Comparison of ENCODE assay signal across 8 cellular contexts in genomic region chr1:42379794-42380616, GRCh38. TPM values are rescaled to one million over a fixed set of nuclear protein-coding genes. Genes with fewer than 3 reads are reported as not detected.
DNase-seq lines count a peak whose midpoint lies in the region; ATAC-seq, FAIRE-seq and TF ChIP-seq lines count a peak whose summit lies in the region.

No MANE protein-coding gene starts in this region.

- TF ChIP-seq EP300 in A549 (IDR thresholded peaks at IDR 0.05) = no peak

- H3K4me2 ChIP-seq in A549 = peak overlapping the region; percentile 92

- ATAC-seq in A549 = peak; percentile 79 to 80
- peak; percentile 53 for ATAC-seq in HG02759 (IDR thresholded peaks at IDR 0.05; ENCODE audit: unreplicated experiment)
- peak; percentile 70 for ATAC-seq in stimulated activated effector memory CD8-positive, alpha-beta T cell treated with anti-CD3 and anti-CD28 coated beads, Interleukin-12 subunit alpha, Interleukin-12 subunit beta, amount 100 ng/mL, for 72 hours

- WGBS in A549 (ENCODE audit: missing lambda C conversion rate) = 8% methylated on average over 5 of the region's 41 CpGs

- peak overlapping the region; percentile 59 for H3K4me3 ChIP-seq in A549
- H3K4me3 ChIP-seq in kidney (ENCODE audit: low read length in 2 of 2) = peak overlapping the region; percentile 18 to 40

- H3K9ac ChIP-seq in kidney (ENCODE audit: low read length in 2 of 2) = no peak overlapping the region

- H3K36me3 ChIP-seq in kidney (ENCODE audit: control insufficient read depth in 1 of 2, insufficient read depth in 2 of 2, low read length in 2 of 2) = no peaks in the 10 kb centered on the region

- in situ Hi-C loops in T47D (cut with HindIII; ENCODE audit: low pct_unique_long_range_greater_than_20kb, low sequenced_read_pairs) = no loop called here

- no peak overlapping the region for H3K27ac Mint-ChIP-seq in stimulated activated effector memory CD8-positive, alpha-beta T cell treated with anti-CD3 and anti-CD28 coated beads, Interleukin-12 subunit alpha, Interleukin-12 subunit beta, amount 100 ng/mL, for 72 hours

- no peak for TF ChIP-seq POLR2A in A549 (IDR thresholded peaks at IDR 0.05; ENCODE audit: low read length)

- POLR2A ChIA-PET in A549 (lab: Yijun Ruan, JAX) = no interaction called here

- H3K27ac ChIP-seq in A549 (peak overlapping the region; percentile 24 to 73; a peak in 5 of 6 replicates), kidney (ENCODE audit: low read depth in 2 of 2, low read length in 2 of 2) (no peak overlapping the region)

- TF ChIP-seq RAD21 in A549 (conservative IDR thresholded peaks at IDR 0.05 in 1 of 2, IDR thresholded peaks at IDR 0.05 in 1 of 2) = no peak

- H3K9me3 ChIP-seq in A549 (no peaks in the 10 kb centered on the region), kidney (ENCODE audit: control insufficient read depth in 1 of 2, low read length in 2 of 2) (no peaks in the 10 kb centered on the region)

- intact Hi-C loops in kidney (cut with DNase I) = no loop called here

- no peaks in the 10 kb centered on the region for H3K9me3 Mint-ChIP-seq in stimulated activated effector memory CD8-positive, alpha-beta T cell treated with anti-CD3 and anti-CD28 coated beads, Interleukin-12 subunit alpha, Interleukin-12 subunit beta, amount 100 ng/mL, for 72 hours

- no peak for TF ChIP-seq CTCF in A549 (IDR thresholded peaks at IDR 0.05)
- no peak for TF ChIP-seq CTCF in GM10266 (IDR thresholded peaks at IDR 0.05; ENCODE audit: control insufficient read depth, insufficient read depth, low read depth, missing control alignments)
- no peak for TF ChIP-seq CTCF in kidney (IDR thresholded peaks at IDR 0.05; ENCODE audit: borderline replicate concordance, extremely low read depth, insufficient read depth)

- no peaks in the 10 kb centered on the region for H3K4me1 Mint-ChIP-seq in stimulated activated effector memory CD8-positive, alpha-beta T cell treated with anti-CD3 and anti-CD28 coated beads, Interleukin-12 subunit alpha, Interleukin-12 subunit beta, amount 100 ng/mL, for 72 hours

- H3K4me1 ChIP-seq in A549 (peaks cover 6% of the 10 kb centered on the region), kidney (ENCODE audit: control insufficient read depth in 1 of 2, insufficient read depth in 1 of 2, low read depth in 1 of 2, low read length in 2 of 2) (peaks cover 0 to 7% of the 10 kb centered on the region in 2 donors)

- peak; percentile 16 to 17 for DNase-seq in A549 (ENCODE audit: low read depth in 1 of 2, low spot score in 1 of 2)
- DNase-seq in GM10266 (ENCODE audit: extremely low spot score) = peak; percentile 55
- DNase-seq in NCI-H460 (ENCODE audit: extremely low read depth, low read depth) = peak; percentile 7
- peak; percentile 10 to 41 for DNase-seq in T47D (ENCODE audit: low read depth in 1 of 2, low spot score in 1 of 2)
- DNase-seq in kidney = peak; percentile 68
- no peak for DNase-seq in stimulated activated effector memory CD8-positive, alpha-beta T cell treated with anti-CD3 and anti-CD28 coated beads, Interleukin-12 subunit alpha, Interleukin-12 subunit beta, amount 100 ng/mL, for 72 hours (ENCODE audit: low spot score in 2 of 2)
- no peak for DNase-seq in mesenteric fat pad (ENCODE audit: low spot score)

- CTCF ChIA-PET in A549 (lab: Yijun Ruan, JAX) = no interaction called here

- H3K4me3 Mint-ChIP-seq in stimulated activated effector memory CD8-positive, alpha-beta T cell treated with anti-CD3 and anti-CD28 coated beads, Interleukin-12 subunit alpha, Interleukin-12 subunit beta, amount 100 ng/mL, for 72 hours = peak overlapping the region; percentile 66

- FAIRE-seq in A549 (lab: Jason Lieb, UNC) (no peak), kidney (lab: Jason Lieb, UNC) (no peak)

- no peaks in the 10 kb centered on the region for H3K36me3 Mint-ChIP-seq in stimulated activated effector memory CD8-positive, alpha-beta T cell treated with anti-CD3 and anti-CD28 coated beads, Interleukin-12 subunit alpha, Interleukin-12 subunit beta, amount 100 ng/mL, for 72 hours

TF ChIP-seq in A549, 52 proteins besides CTCF, POLR2A, EP300 and RAD21 (continues in another document):
- TF ChIP-seq CBX8 (IDR thresholded peaks at IDR 0.05) (no peak), USF2 (IDR thresholded peaks at IDR 0.05) (no peak), CEBPB (IDR thresholded peaks at IDR 0.05) (no peak), REST (IDR thresholded peaks at IDR 0.05) (peak; percentile 92), CHD4 (IDR thresholded peaks at IDR 0.05; ENCODE audit: borderline replicate concordance) (no peak), CBX2 (IDR thresholded peaks at IDR 0.05; ENCODE audit: borderline replicate concordance, low read depth) (no peak), EHMT2 (IDR thresholded peaks at IDR 0.05; ENCODE audit: low read depth) (peak; percentile 54; the same call in 1 of the 2 replicates), HOXB13 (CRISPR knock-in tag; IDR thresholded peaks at IDR 0.05; ENCODE audit: low read depth) (no peak), RNF2 (IDR thresholded peaks at IDR 0.05; ENCODE audit: borderline replicate concordance, low read depth) (no peak), ZSCAN20 (CRISPR knock-in tag; IDR thresholded peaks at IDR 0.05) (no peak), HEYL (CRISPR knock-in tag; IDR thresholded peaks at IDR 0.05) (no peak), KDM5A (IDR thresholded peaks at IDR 0.05) (no peak), JUN (IDR thresholded peaks at IDR 0.05) (no peak), FOSB (CRISPR knock-in tag; IDR thresholded peaks at IDR 0.05) (no peak), MYC (IDR thresholded peaks at IDR 0.05; ENCODE audit: borderline replicate concordance, low read length) (no peak), ZNF302 (CRISPR knock-in tag; IDR thresholded peaks at IDR 0.05) (no peak), HOXB5 (CRISPR knock-in tag; IDR thresholded peaks at IDR 0.05) (no peak)

RNA-seq across cellular contexts. Expression of gene RIMKLA, which starts 0.6 kb away (rescaled TPM):
- 1.7 and 2.4 TPM in 2 replicates for polyA plus RNA-seq in A549 (2011; rRNA removed)
- 0.61 and 0.71 TPM in 2 replicates for polyA plus RNA-seq in A549 (2012; cell fraction: cytosol; rRNA removed)
- polyA plus RNA-seq in A549 (2012; cell fraction: nucleus; rRNA removed) = 0.35 and 0.44 TPM in 2 replicates
- 0.35 to 0.59 TPM (median 0.42 TPM) in 3 replicates for polyA plus RNA-seq in A549 (2017; fragmentation: RNase III; extraction: RNeasy Plus Mini Kit Qiagen cat#74134 plus additional on column Dnase treatment)
- polyA minus RNA-seq in A549 (2011; rRNA and poly(A)+ RNA removed) = 1.9 and 3.0 TPM in 2 replicates
- 2.7 TPM in 2 replicates for total RNA-seq in NCI-H460 (2014; rRNA removed; shearing (Covaris generic))
- polyA plus RNA-seq in NCI-H460 (2014; cell fraction: nucleus; rRNA removed) = 2.0 and 3.3 TPM in 2 replicates
- total RNA-seq in kidney = 3.3 TPM
- 1.1 TPM for polyA plus RNA-seq in kidney (ENCODE audit: insufficient read depth, low read depth, low replicate concordance)
- total RNA-seq in mesenteric fat pad = 0.39 TPM

RNA-seq across cellular contexts. Expression of gene FOXJ3, which starts 45.0 kb away (rescaled TPM):
- 45.0 and 53.1 TPM in 2 replicates for polyA plus RNA-seq in A549 (2011; rRNA removed)
- polyA plus RNA-seq in A549 (2012; cell fraction: cytosol; rRNA removed) = 10.2 and 13.4 TPM in 2 replicates
- polyA plus RNA-seq in A549 (2012; cell fraction: nucleus; rRNA removed) = 16.6 and 21.0 TPM in 2 replicates
- polyA plus RNA-seq in A549 (2017; fragmentation: RNase III; extraction: RNeasy Plus Mini Kit Qiagen cat#74134 plus additional on column Dnase treatment) = 16.8 to 17.8 TPM (median 17.0 TPM) in 3 replicates
- 33.9 and 35.4 TPM in 2 replicates for polyA minus RNA-seq in A549 (2011; rRNA and poly(A)+ RNA removed)
- total RNA-seq in NCI-H460 (2014; rRNA removed; shearing (Covaris generic)) = 24.0 and 30.0 TPM in 2 replicates
- polyA plus RNA-seq in NCI-H460 (2014; cell fraction: nucleus; rRNA removed) = 23.6 and 27.8 TPM in 2 replicates
- 45.5 TPM for total RNA-seq in kidney
- polyA plus RNA-seq in kidney (ENCODE audit: insufficient read depth, low read depth, low replicate concordance) = 11.8 TPM
- 62.1 TPM for total RNA-seq in mesenteric fat pad

Comparison
In these comparisons a context has a peak if more than half of its experiments do, and no peak if none do; other contexts are left out.
1. DNase-seq: peak in A549 (2 of 2), GM10266 (single experiment), NCI-H460 (single experiment), T47D (2 of 2) and kidney (single experiment); none in stimulated activated effector memory CD8-positive, alpha-beta T cell treated with anti-CD3 and anti-CD28 coated beads, Interleukin-12 subunit alpha, Interleukin-12 subunit beta, amount 100 ng/mL, for 72 hours (0 of 2) and mesenteric fat pad (single experiment).
2. H3K27ac ChIP-seq: peak in A549 (2 of 2); none in kidney (0 of 2).
3. Peak in every context shown above with its lines, with median percentiles within 50 percentile points of each other: ATAC-seq.